Comparison of ENCODE assay signal across 9 cellular contexts in genomic region chr1:67134692-67135091, GRCh38. TPM values are rescaled to one million over a fixed set of nuclear protein-coding genes. Genes with fewer than 3 reads are reported as not detected.
DNase-seq lines count a peak whose midpoint lies in the region; ATAC-seq and TF ChIP-seq lines count a peak whose summit lies in the region.
"Had no signal": no experiment of that assay in that cellular context is flagged by ENCODE, and none has a peak within 500 bp of the region (broad histone marks: within the 10 kb centered on the region; RNA-seq: fewer than 3 reads in every experiment).

TSS of gene C1orf141 (minus strand) at chr1:67134970. CDS start at chr1:67127240, 7,730 bp downstream.

- H3K9me3 ChIP-seq in CD8-positive, alpha-beta memory T cell (ENCODE audit: low read length), result no peaks in the 10 kb centered on the region
- H3K9me3 ChIP-seq in gastroesophageal sphincter, result no peaks in the 10 kb centered on the region
- no peaks in the 10 kb centered on the region for H3K9me3 ChIP-seq in ovary

- TF ChIP-seq POLR2A in gastroesophageal sphincter (IDR thresholded peaks at IDR 0.05) (no peak), ovary (IDR thresholded peaks at IDR 0.05) (no peak)

- no peaks in the 10 kb centered on the region for H3K36me3 Mint-ChIP-seq in CD8-positive, alpha-beta memory T cell
- no peaks in the 10 kb centered on the region for H3K36me3 Mint-ChIP-seq in activated CD8-positive, alpha-beta T cell treated with anti-CD3 and anti-CD28 coated beads for 36 hours (ENCODE audit: low read depth)

- no peak within 1 kb of the TSS for H3K4me3 ChIP-seq in CD8-positive, alpha-beta memory T cell (ENCODE audit: low read length)
- H3K4me3 ChIP-seq in gastroesophageal sphincter, result peak within 1 kb of the TSS; percentile 6 to 30
- H3K4me3 ChIP-seq in ovary, result peak within 1 kb of the TSS; percentile 5

- H3K36me3 ChIP-seq in CD8-positive, alpha-beta memory T cell (ENCODE audit: insufficient read depth, low read length), result no peaks in the 10 kb centered on the region
- no peaks in the 10 kb centered on the region for H3K36me3 ChIP-seq in gastroesophageal sphincter
- no peaks in the 10 kb centered on the region for H3K36me3 ChIP-seq in ovary

- TF ChIP-seq CTCF in activated CD8-positive, alpha-beta T cell treated with anti-CD3 and anti-CD28 coated beads for 36 hours (IDR thresholded peaks at IDR 0.05), result no peak
- TF ChIP-seq CTCF in gastroesophageal sphincter (IDR thresholded peaks at IDR 0.05) (no peak), ovary (IDR thresholded peaks at IDR 0.05) (no peak)

- TF ChIP-seq EP300 in gastroesophageal sphincter (IDR thresholded peaks at IDR 0.05) (no peak), ovary (IDR thresholded peaks at IDR 0.05) (no peak)

- no peaks in the 10 kb centered on the region for H3K9me3 Mint-ChIP-seq in CD8-positive, alpha-beta memory T cell
- H3K9me3 Mint-ChIP-seq in activated CD8-positive, alpha-beta T cell treated with anti-CD3 and anti-CD28 coated beads for 36 hours, result no peaks in the 10 kb centered on the region

- H3K27me3 Mint-ChIP-seq in CD8-positive, alpha-beta memory T cell, result peaks cover 4 to 25% of the 10 kb centered on the region in 2 donors
- H3K27me3 Mint-ChIP-seq in activated CD8-positive, alpha-beta T cell treated with anti-CD3 and anti-CD28 coated beads for 36 hours, result peaks cover 4% of the 10 kb centered on the region

- peak in 1 of 5 donors; percentile 6 for DNase-seq in CD8-positive, alpha-beta memory T cell
- DNase-seq in activated CD8-positive, alpha-beta T cell treated with anti-CD3 and anti-CD28 coated beads for 36 hours, result peak; percentile 43
- DNase-seq in ovary (peak in 3 of 5 donors; percentile 23 to 41 (median 30)), NCI-H1417 treated with DMSO at 0.1 percent for 48 hours (lab: John Stamatoyannopoulos, UW) (no peak)

- peaks cover 5 to 9% (median 6%) of the 10 kb centered on the region in 3 donors for H3K4me1 Mint-ChIP-seq in CD8-positive, alpha-beta memory T cell
- peaks cover 8% of the 10 kb centered on the region for H3K4me1 Mint-ChIP-seq in activated CD8-positive, alpha-beta T cell treated with anti-CD3 and anti-CD28 coated beads for 36 hours (ENCODE audit: low read depth)

- intact Hi-C loops in activated CD8-positive, alpha-beta T cell treated with anti-CD3 and anti-CD28 coated beads for 36 hours (cut with micrococcal nuclease), result no loop called here
- intact Hi-C loops in ovary (cut with DNase I), result no loop called here

- no peak within 1 kb of the TSS for H3K27ac ChIP-seq in CD8-positive, alpha-beta memory T cell (ENCODE audit: low read depth, low read length)
- H3K27ac ChIP-seq in gastroesophageal sphincter (no peak within 1 kb of the TSS), ovary (no peak within 1 kb of the TSS)
- H3K27ac ChIP-seq: HL-60 had no signal

- peak; percentile 75 for ATAC-seq in activated CD8-positive, alpha-beta T cell treated with anti-CD3 and anti-CD28 coated beads for 36 hours
- no peak for ATAC-seq in gastroesophageal sphincter
- no peak for ATAC-seq in GM21526 (IDR thresholded peaks at IDR 0.05; ENCODE audit: low FRiP score, unreplicated experiment)
- no peak for ATAC-seq in GM21515 (IDR thresholded peaks at IDR 0.05; ENCODE audit: unreplicated experiment)
- ATAC-seq in GM18511 (IDR thresholded peaks at IDR 0.05; ENCODE audit: unreplicated experiment), result no peak

- 8 to 19% methylated on average over 23 to 27 of the region's 28 CpGs for WGBS in gastroesophageal sphincter (ENCODE audit: low coverage in 1 of 2), 2 donors
- WGBS in ovary, 3 donors, result 10 to 18% (median 10%) methylated on average over 28 of the region's 28 CpGs

- CTCF ChIA-PET in CD8-positive, alpha-beta memory T cell (lab: Charles Lee), result interaction anchor here (1.9 kb wide), 1 partner anchor 8 kb away, joined by 5 read pairs; no protein-coding TSS in a partner anchor
- CTCF ChIA-PET in activated CD8-positive, alpha-beta T cell treated with anti-CD3 and anti-CD28 coated beads for 36 hours (lab: Charles Lee), result interaction anchor here (1.1 to 4.0 kb wide), 3 partner anchors 10 to 366 kb away, joined by 4 to 20 read pairs (median 8); no protein-coding TSS in a partner anchor

- no peaks in the 10 kb centered on the region for H3K4me1 ChIP-seq in CD8-positive, alpha-beta memory T cell (ENCODE audit: insufficient read depth, low read length)
- peaks cover 0 to 13% (median 0%) of the 10 kb centered on the region in 3 donors for H3K4me1 ChIP-seq in gastroesophageal sphincter
- no peaks in the 10 kb centered on the region for H3K4me1 ChIP-seq in ovary (ENCODE audit: insufficient read depth)

- peak within 1 kb of the TSS in 6 of 7 donors; percentile 71 to 81 (median 75) for H3K4me3 Mint-ChIP-seq in CD8-positive, alpha-beta memory T cell
- H3K4me3 Mint-ChIP-seq in activated CD8-positive, alpha-beta T cell treated with anti-CD3 and anti-CD28 coated beads for 36 hours, result peak within 1 kb of the TSS; percentile 70

- H3K27me3 ChIP-seq in CD8-positive, alpha-beta memory T cell (ENCODE audit: insufficient read depth, low read length, poor library complexity, severe bottlenecking), result no peaks in the 10 kb centered on the region
- H3K27me3 ChIP-seq in gastroesophageal sphincter (no peaks in the 10 kb centered on the region), ovary (no peaks in the 10 kb centered on the region)

- POLR2A ChIA-PET in CD8-positive, alpha-beta memory T cell (lab: Charles Lee), result no interaction called here
- POLR2A ChIA-PET in activated CD8-positive, alpha-beta T cell treated with anti-CD3 and anti-CD28 coated beads for 36 hours (lab: Charles Lee), result interaction anchor here (0.8 to 1.2 kb wide), 2 partner anchors 8 to 40 kb away, joined by 3 read pairs; no protein-coding TSS in a partner anchor

- H3K27ac Mint-ChIP-seq in CD8-positive, alpha-beta memory T cell, result peak within 1 kb of the TSS in 3 of 8 donors; percentile 11 to 63 (median 30)
- no peak within 1 kb of the TSS for H3K27ac Mint-ChIP-seq in activated CD8-positive, alpha-beta T cell treated with anti-CD3 and anti-CD28 coated beads for 36 hours

RNA-seq across cellular contexts. Expression of gene C1orf141, which starts in this region (rescaled TPM):
- total RNA-seq in CD8-positive, alpha-beta memory T cell, result not detected
- polyA plus RNA-seq in CD8-positive, alpha-beta memory T cell, result not detected
- total RNA-seq in activated CD8-positive, alpha-beta T cell treated with anti-CD3 and anti-CD28 coated beads for 36 hours, result not detected
- total RNA-seq in gastroesophageal sphincter (not detected), ovary (1 to 10 TPM in 2 of 7 donors, under 1 TPM in 2, not detected in 3; 0.24 to 3.9 (median 0.70) TPM)
- 10 to 100 TPM in 1 of 2 donors, under 1 TPM in 1; 0.48 to 11.2 TPM for polyA plus RNA-seq in ovary

Comparison
In these comparisons a context has a peak if more than half of its experiments do, and no peak if none do; other contexts are left out.
1. Peak in DNase-seq and ATAC-seq in activated CD8-positive, alpha-beta T cell treated with anti-CD3 and anti-CD28 coated beads for 36 hours; RNA of the gene not detected or under 1 TPM.